ENCODE assay signal across 10 cellular contexts in the genomic region with DNA sequence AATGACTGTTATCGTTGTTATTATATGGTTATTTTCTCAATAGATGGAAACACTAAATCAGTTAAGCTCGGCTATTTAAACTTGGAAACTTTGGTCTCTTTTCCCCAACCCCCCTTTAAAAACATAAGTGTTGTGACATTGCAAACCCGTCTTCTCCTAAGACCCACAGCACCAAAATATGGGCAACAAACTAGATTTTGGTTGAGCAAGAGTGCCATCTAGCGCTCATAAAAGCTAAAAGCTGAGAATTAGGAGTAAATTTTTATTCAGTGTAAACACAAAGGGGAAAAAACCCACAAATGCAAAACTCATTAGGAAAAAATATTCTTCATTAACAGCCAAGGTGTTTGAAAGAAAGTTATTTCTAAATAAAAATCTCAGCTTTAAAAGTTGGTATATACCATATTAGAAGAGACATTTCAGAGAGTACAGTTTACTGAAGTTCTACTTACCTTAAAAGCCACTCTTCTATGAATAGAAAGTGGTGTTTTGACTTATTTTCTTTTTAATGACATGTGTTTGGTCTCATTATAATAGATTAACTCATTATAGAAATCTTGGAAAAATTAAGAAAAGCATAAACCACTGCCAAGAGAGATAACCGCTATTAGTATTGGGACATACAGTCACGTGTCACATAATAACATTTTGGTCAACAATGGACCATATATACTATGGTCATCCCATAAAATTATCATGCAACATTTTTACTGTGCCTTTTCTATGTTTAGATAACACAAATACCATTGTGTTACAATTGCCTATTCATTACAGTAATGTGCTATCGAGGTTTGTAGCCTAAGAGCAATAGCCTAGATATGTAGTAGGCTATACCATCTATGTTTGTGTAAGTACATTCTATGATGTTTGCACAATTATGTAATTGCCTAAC. TPM values are rescaled to one million over a fixed set of nuclear protein-coding genes. Genes with fewer than 3 reads are reported as not detected.
DNase-seq lines count a peak whose midpoint lies in the region; ATAC-seq and TF ChIP-seq lines count a peak whose summit lies in the region.
"Had no signal": no experiment of that assay in that cellular context is flagged by ENCODE, and none has a peak within 500 bp of the region (broad histone marks: within the 10 kb centered on the region; RNA-seq: fewer than 3 reads in every experiment).

No MANE protein-coding gene starts in this region.

- H3K9me3 ChIP-seq in body of pancreas: no peaks in the 10 kb centered on the region
- H3K9me3 ChIP-seq: BLaER1 had no signal

- peaks cover 44 to 59% of the 10 kb centered on the region in 2 donors for H3K4me1 Mint-ChIP-seq in immature natural killer cell

- H3K36me3 Mint-ChIP-seq in immature natural killer cell: no peaks in the 10 kb centered on the region

- H3K4me1 ChIP-seq in body of pancreas: peaks cover 8% of the 10 kb centered on the region

- DNase-seq in NCI-H524 (lab: John Stamatoyannopoulos, UW): peak; percentile 12 to 77
- DNase-seq in NCI-H524 treated with DMSO at 0.1 percent for 48 hours (lab: John Stamatoyannopoulos, UW): no peak
- peak; percentile 62 for DNase-seq in MV-4-11 (lab: John Stamatoyannopoulos, UW)
- DNase-seq in SK-MEL-5 (ENCODE audit: low read depth, low spot score): peak; percentile 82
- peak in 3 of 4 donors; percentile 28 to 63 (median 35) for DNase-seq in body of pancreas
- DNase-seq in immature natural killer cell: peak; percentile 67 to 75 (median 68)
- DNase-seq in stimulated activated CD4-positive, alpha-beta T cell treated with anti-CD3 and anti-CD28 coated beads, TNF-alpha, amount 100 ng/mL, for 1 hour (ENCODE audit: low read depth in 3 of 3, low spot score in 1 of 3): peak in 2 of 3 donors; percentile 13 to 15

- peak overlapping the region in 4 of 6 donors; percentile 10 to 58 (median 26) for H3K27ac Mint-ChIP-seq in immature natural killer cell
- H3K27ac Mint-ChIP-seq: dendritic cell treated with granulocyte-macrophage colony-stimulating factor and Interleukin-4, amounts not matched to agents 40 ng/mL and 50 ng/mL, for 4 days had no signal

- TF ChIP-seq POLR2A in body of pancreas (IDR thresholded peaks at IDR 0.05): no peak

- no peak overlapping the region for H3K4me3 ChIP-seq in body of pancreas
- H3K4me3 ChIP-seq: BLaER1 had no signal

- peak; percentile 39 to 78 (median 69) for TF ChIP-seq CTCF in body of pancreas (IDR thresholded peaks at IDR 0.05)

- ATAC-seq in body of pancreas (no peak), GM19452 (IDR thresholded peaks at IDR 0.05; ENCODE audit: unreplicated experiment) (no peak)

- no peaks in the 10 kb centered on the region for H3K36me3 ChIP-seq in body of pancreas (replicated peaks in 1 of 2; ENCODE audit: insufficient read depth in 1 of 2, low read depth in 2 of 2)
- H3K36me3 ChIP-seq: BLaER1 had no signal

- in situ Hi-C loops in SK-MEL-5 (cut with HindIII; ENCODE audit: low pct_unique_long_range_greater_than_20kb, low sequenced_read_pairs): no loop called here

- intact Hi-C loops in body of pancreas (cut with DNase I): loop anchor here (5.0 to 10.0 kb wide), 2 partner anchors 179 to 526 kb away; no protein-coding TSS in a partner anchor

- 42 to 44% methylated on average over 7 of the region's 7 CpGs for WGBS in body of pancreas, 2 donors

- peaks cover 0 to 2% (median 0%) of the 10 kb centered on the region in 3 donors for H3K27me3 Mint-ChIP-seq in immature natural killer cell (ENCODE audit: low read depth in 3 of 3)
- H3K27me3 Mint-ChIP-seq: dendritic cell treated with granulocyte-macrophage colony-stimulating factor and Interleukin-4, amounts not matched to agents 40 ng/mL and 50 ng/mL, for 4 days had no signal

- H3K27ac ChIP-seq in body of pancreas: no peak overlapping the region
- H3K27ac ChIP-seq: BLaER1 had no signal

- peak overlapping the region; percentile 39 to 67 (median 63) for H3K4me3 Mint-ChIP-seq in immature natural killer cell
- H3K4me3 Mint-ChIP-seq: dendritic cell treated with granulocyte-macrophage colony-stimulating factor and Interleukin-4, amounts not matched to agents 40 ng/mL and 50 ng/mL, for 4 days had no signal

- no peaks in the 10 kb centered on the region for H3K27me3 ChIP-seq in body of pancreas
- H3K27me3 ChIP-seq: BLaER1 had no signal

- no peaks in the 10 kb centered on the region for H3K9me3 Mint-ChIP-seq in immature natural killer cell
- H3K9me3 Mint-ChIP-seq: dendritic cell treated with granulocyte-macrophage colony-stimulating factor and Interleukin-4, amounts not matched to agents 40 ng/mL and 50 ng/mL, for 4 days had no signal

RNA-seq across cellular contexts. Expression of gene SESN1, which starts 21.1 kb away (rescaled TPM):
- total RNA-seq in SK-MEL-5 (2014; rRNA removed; shearing (Covaris generic)): 24.7 and 27.9 TPM in 2 replicates
- polyA plus RNA-seq in SK-MEL-5 (2015; cell fraction: cytosol; rRNA removed): 13.6 and 17.7 TPM in 2 replicates
- polyA plus RNA-seq in SK-MEL-5 (2015; cell fraction: nucleus; rRNA removed): 37.7 and 42.5 TPM in 2 replicates
- total RNA-seq in body of pancreas: 10 to 100 TPM; 23.4 to 48.8 TPM
- 10 to 100 TPM; 14.9 to 26.4 (median 20.9) TPM for polyA plus RNA-seq in immature natural killer cell

RNA-seq across cellular contexts. Expression of gene CEP57L1, which starts 21.7 kb away (rescaled TPM):
- 15.2 and 18.7 TPM in 2 replicates for total RNA-seq in SK-MEL-5 (2014; rRNA removed; shearing (Covaris generic))
- polyA plus RNA-seq in SK-MEL-5 (2015; cell fraction: cytosol; rRNA removed): 5.7 and 14.9 TPM in 2 replicates
- 16.1 and 18.0 TPM in 2 replicates for polyA plus RNA-seq in SK-MEL-5 (2015; cell fraction: nucleus; rRNA removed)
- total RNA-seq in body of pancreas: 10 to 100 TPM; 10.1 to 50.1 TPM
- polyA plus RNA-seq in immature natural killer cell: 1 to 10 TPM; 2.9 to 7.5 (median 6.9) TPM
